8 cellular contexts compared by ENCODE assay signal in genomic region chr1:210949940-210950546, GRCh38.
DNase-seq lines count a peak whose midpoint lies in the region; ATAC-seq, FAIRE-seq and TF ChIP-seq lines count a peak whose summit lies in the region.
"Not testable (repeated sequence)": the region's sequence is repeated elsewhere in the genome, so short reads cannot be mapped to it uniquely, and the experiment has no call there.

No MANE protein-coding gene starts in this region.

- peak; percentile 65 for TF ChIP-seq RAD21 in GM12878 (IDR thresholded peaks at IDR 0.05; ENCODE audit: insufficient read depth, low read depth, low read length)

- not testable (repeated sequence) for TF ChIP-seq EP300 in GM12878 (IDR thresholded peaks at IDR 0.05; ENCODE audit: borderline replicate concordance in 1 of 2, control insufficient read depth in 1 of 2, low read depth in 2 of 2, low read length in 2 of 2)

- WGBS in GM12878 (ENCODE audit: insufficient coverage, insufficient replicate concordance, low lambda C conversion rate, missing lambda C conversion rate): no CpG with 5 or more reads among the region's 2 CpGs

- H3K27ac Mint-ChIP-seq in CD8-positive, alpha-beta T cell: not testable (repeated sequence)

- H3K27ac ChIP-seq in CD8-positive, alpha-beta T cell (ENCODE audit: low read depth, low read length); GM12878 (ENCODE audit: control insufficient read depth, insufficient read depth): not testable (repeated sequence)

- not testable (repeated sequence) for TF ChIP-seq POLR2A in GM12878 (IDR thresholded peaks at IDR 0.05; ENCODE audit: low read depth, low read length)

- RAD21 ChIA-PET in GM12878 (lab: Charles Lee; ENCODE audit: unreplicated experiment): interaction anchor here (0.9 to 1.4 kb wide), 5 partner anchors 185 to 543 kb away, joined by 3 to 5 read pairs (median 4); no protein-coding TSS in a partner anchor

- not testable (repeated sequence) for H3K36me3 Mint-ChIP-seq in CD8-positive, alpha-beta T cell

- in situ Hi-C loops in GM12878 (cut with MboI): loop anchor here (25.0 kb wide), 1 partner anchor 363 kb away; no protein-coding TSS in a partner anchor

- H4K20me1 ChIP-seq in GM12878 (ENCODE audit: control insufficient read depth, insufficient read depth): not testable (repeated sequence)

- H3K4me3 ChIP-seq in CD8-positive, alpha-beta T cell (ENCODE audit: low read depth, low read length); GM12878: not testable (repeated sequence)

- H3K4me1 ChIP-seq in CD8-positive, alpha-beta T cell (ENCODE audit: insufficient read depth, low read length); GM12878 (ENCODE audit: control insufficient read depth, insufficient read depth, low read length): not testable (repeated sequence)

- H3K4me1 Mint-ChIP-seq in CD8-positive, alpha-beta T cell (ENCODE audit: low read depth): not testable (repeated sequence)

- BruUV-seq in GM12878 (replicated peaks; lab: Mats Ljungman, UMichigan): not testable (repeated sequence)

- SMC1A ChIA-PET in GM12878 (lab: Charles Lee; ENCODE audit: uncharacterized antibody, unreplicated experiment): interaction anchor here (0.8 to 2.0 kb wide), 4 partner anchors 53 to 503 kb away, joined by 3 to 11 read pairs (median 4); no protein-coding TSS in a partner anchor

- CTCF ChIA-PET in CD8-positive, alpha-beta T cell (lab: Charles Lee): interaction anchor here (1.2 kb wide), 1 partner anchor 366 kb away, joined by 4 read pairs; no protein-coding TSS in a partner anchor
- CTCF ChIA-PET in GM12878 (lab: Yijun Ruan, JAX): interaction anchor here (0.6 to 2.8 kb wide), 11 partner anchors 10 to 543 kb away, joined by 3 to 14 read pairs (median 4); no protein-coding TSS in a partner anchor

- not testable (repeated sequence) for H3K9ac ChIP-seq in GM12878 (ENCODE audit: control insufficient read depth, insufficient read depth, low read length)

- peak; percentile 24 for TF ChIP-seq CTCF in CD8-positive, alpha-beta T cell (IDR thresholded peaks at IDR 0.05)
- TF ChIP-seq CTCF in GM12878 (IDR thresholded peaks at IDR 0.05 in 2 of 3, conservative IDR thresholded peaks at IDR 0.05 in 1 of 3; ENCODE audit: control insufficient read depth in 2 of 3, extremely low read depth in 1 of 3, insufficient read depth in 1 of 3, low read depth in 3 of 3, low read length in 3 of 3): peak; percentile 60 to 73 (median 66)

- H2AFZ ChIP-seq in GM12878 (ENCODE audit: control insufficient read depth, low read depth, low read length): not testable (repeated sequence)

- POLR2A ChIA-PET in CD8-positive, alpha-beta T cell (lab: Charles Lee); GM12878 (lab: Charles Lee): not testable (repeated sequence)

- not testable (repeated sequence) for H3K27me3 Mint-ChIP-seq in CD8-positive, alpha-beta T cell (ENCODE audit: low read depth)

- H3K27me3 ChIP-seq in CD8-positive, alpha-beta T cell (ENCODE audit: insufficient read depth, low read length); GM12878 (replicated peaks in 1 of 2; ENCODE audit: control insufficient read depth in 2 of 2, insufficient read depth in 2 of 2, low read length in 1 of 2): not testable (repeated sequence)

- H3K79me2 ChIP-seq in GM12878 (ENCODE audit: control insufficient read depth, insufficient read depth, low read length): not testable (repeated sequence)

- ATAC-seq in CD8-positive, alpha-beta T cell: not testable (repeated sequence)
- ATAC-seq in GM19397 (IDR thresholded peaks at IDR 0.05; ENCODE audit: unreplicated experiment) (peak; percentile 67), HG03520 (IDR thresholded peaks at IDR 0.05; ENCODE audit: unreplicated experiment) (peak; percentile 75), GM12878 (peak; percentile 81)

- peak; percentile 6 to 58 (median 34) for DNase-seq in CD8-positive, alpha-beta T cell
- peak; percentile 14 for DNase-seq in NCI-H748 (lab: John Stamatoyannopoulos, UW; ENCODE audit: unreplicated experiment)
- peak; percentile 1 for DNase-seq in activated CD4-positive, CD25-positive, alpha-beta regulatory T cell treated with anti-CD3 and anti-CD28 coated beads, Interleukin-2, amount 50 U/mL, for 16 hours (ENCODE audit: low read depth, low spot score)
- DNase-seq in GM12878 (ENCODE audit: low read depth, low spot score): peak; percentile 1
- peak; percentile 72 for DNase-seq in islet precursor cell
- DNase-seq in stimulated activated CD4-positive, alpha-beta T cell treated with anti-CD3 and anti-CD28 coated beads, Interleukin-4, amount 100 ng/mL, for 4 hours: peak; percentile 31 to 48

- not testable (repeated sequence) for FAIRE-seq in GM12878 (lab: Jason Lieb, UNC)

- not testable (repeated sequence) for H3K4me2 ChIP-seq in GM12878 (ENCODE audit: control insufficient read depth, insufficient read depth)

- not testable (repeated sequence) for H3K36me3 ChIP-seq in CD8-positive, alpha-beta T cell (ENCODE audit: insufficient read depth, low read length); GM12878 (ENCODE audit: control insufficient read depth in 2 of 2, insufficient read depth in 2 of 2, low read length in 1 of 2)

- H3K9me3 Mint-ChIP-seq in CD8-positive, alpha-beta T cell: not testable (repeated sequence)

- not testable (repeated sequence) for H3K4me3 Mint-ChIP-seq in CD8-positive, alpha-beta T cell

- not testable (repeated sequence) for H3K9me3 ChIP-seq in CD8-positive, alpha-beta T cell (ENCODE audit: low read length); GM12878 (replicated peaks; ENCODE audit: control insufficient read depth, insufficient read depth, low read length)

- intact Hi-C loops in CD8-positive, alpha-beta T cell (cut with DNase I, micrococcal nuclease): loop anchor here (2.0 to 5.0 kb wide), 2 partner anchors 543 kb away; no protein-coding TSS in a partner anchor
- intact Hi-C loops in GM12878 (cut with micrococcal nuclease; ENCODE audit: unreplicated experiment): loop anchor here (1.0 to 5.0 kb wide), 3 partner anchors 366 to 543 kb away; no protein-coding TSS in a partner anchor

TF ChIP-seq in GM12878, 131 proteins besides CTCF, POLR2A, EP300 and RAD21:
- TF ChIP-seq SMC3 (IDR thresholded peaks at IDR 0.05; ENCODE audit: borderline replicate concordance, low read length): peak; percentile 68
- TF ChIP-seq PKNOX1 (IDR thresholded peaks at IDR 0.05): peak; percentile 21; the same call in 1 of the 2 replicates

Comparison
In these comparisons a context has a peak if more than half of its experiments do, and no peak if none do; other contexts are left out.
1. DNase-seq: peak in every context shown above with its lines; median percentile 72 in islet precursor cell; 40 in stimulated activated CD4-positive, alpha-beta T cell treated with anti-CD3 and anti-CD28 coated beads, Interleukin-4, amount 100 ng/mL, for 4 hours; 34 in CD8-positive, alpha-beta T cell; 14 in NCI-H748; 1 in activated CD4-positive, CD25-positive, alpha-beta regulatory T cell treated with anti-CD3 and anti-CD28 coated beads, Interleukin-2, amount 50 U/mL, for 16 hours; 1 in GM12878.